16 cellular contexts compared by ENCODE assay signal in genomic region chr3:171828852-171829770, GRCh38. TPM values are rescaled to one million over a fixed set of nuclear protein-coding genes. Genes with fewer than 3 reads are reported as not detected.
DNase-seq lines count a peak whose midpoint lies in the region; ATAC-seq and TF ChIP-seq lines count a peak whose summit lies in the region.
"Had no signal": no experiment of that assay in that cellular context is flagged by ENCODE, and none has a peak within 500 bp of the region (broad histone marks: within the 10 kb centered on the region; RNA-seq: fewer than 3 reads in every experiment).

No MANE protein-coding gene starts in this region.

- no peaks in the 10 kb centered on the region for H3K9me3 Mint-ChIP-seq in CD14-positive monocyte
- H3K9me3 Mint-ChIP-seq: activated naive CD8-positive, alpha-beta T cell treated with anti-CD3 and anti-CD28 coated beads, Interleukin-2, amount 50 U/mL, for 24 hours; neural progenitor cell had no signal

- H4K12ac ChIP-seq in trophoblast cell (ENCODE audit: low read depth, low read length) = no peak overlapping the region

- no peak overlapping the region for H3K4me3 ChIP-seq in fibroblast of villous mesenchyme (ENCODE audit: low read depth, low read length)
- no peak overlapping the region for H3K4me3 ChIP-seq in trophoblast cell (ENCODE audit: low read depth, low read length)
- H3K4me3 ChIP-seq: MG63, neural progenitor cell had no signal

- no peaks in the 10 kb centered on the region for H3K79me2 ChIP-seq in trophoblast cell (ENCODE audit: control insufficient read depth, insufficient read depth, low read length, poor library complexity)

- H3K4me2 ChIP-seq in trophoblast cell (ENCODE audit: low read length) = no peak overlapping the region
- H3K4me2 ChIP-seq: neural progenitor cell had no signal

- H2BK12ac ChIP-seq in trophoblast cell (ENCODE audit: low read length) = no peak overlapping the region

- peak overlapping the region; percentile 70 to 89 for H3K4me3 Mint-ChIP-seq in CD14-positive monocyte
- H3K4me3 Mint-ChIP-seq: activated CD8-positive, alpha-beta memory T cell treated with anti-CD3 and anti-CD28 coated beads, Interleukin-2, amount 10 ng/mL, durations not matched to agents 7 days and 5 days; neural progenitor cell had no signal

- no peaks in the 10 kb centered on the region for H3K36me3 ChIP-seq in trophoblast cell (ENCODE audit: control insufficient read depth in 1 of 2, insufficient read depth in 2 of 2, low read length in 2 of 2)
- H3K36me3 ChIP-seq: MG63, neural progenitor cell had no signal

- H3K27me3 Mint-ChIP-seq in CD14-positive monocyte (ENCODE audit: low read depth in 3 of 3) = peaks cover 0 to 2% (median 0%) of the 10 kb centered on the region in 3 donors

- intact Hi-C loops in CD14-positive monocyte (cut with micrococcal nuclease) = no loop called here

- H2BK5ac ChIP-seq in trophoblast cell (ENCODE audit: low read depth, low read length, poor library complexity) = no peak overlapping the region

- no peak overlapping the region for H4K8ac ChIP-seq in trophoblast cell (ENCODE audit: low read depth, low read length)

- H3K9me3 ChIP-seq in trophoblast cell (ENCODE audit: insufficient read depth, low read depth, low read length) = no peaks in the 10 kb centered on the region
- H3K9me3 ChIP-seq: MG63 had no signal

- H2AFZ ChIP-seq in trophoblast cell (ENCODE audit: insufficient read depth, low read length, poor library complexity) = no peak overlapping the region

- no CpG with 5 or more reads among the region's 5 CpGs for WGBS in trophoblast cell (ENCODE audit: extremely low coverage, insufficient coverage, insufficient read length)

- DNase-seq in CD14-positive monocyte (ENCODE audit: low spot score) = no peak
- DNase-seq in fibroblast of villous mesenchyme (ENCODE audit: low read depth) = peak; percentile 55
- no peak for DNase-seq in trophoblast cell
- no peak for DNase-seq in activated CD4-positive, alpha-beta T cell treated with anti-CD3 and anti-CD28 coated beads for 1 hour
- DNase-seq in NCI-H446 treated with DMSO at 0.1 percent for 48 hours (lab: John Stamatoyannopoulos, UW) = no peak
- DNase-seq in Kasumi-1 (lab: John Stamatoyannopoulos, UW) = no peak
- DNase-seq in iPS-NIHi11 (ENCODE audit: low spot score) = no peak
- DNase-seq: activated CD8-positive, alpha-beta memory T cell treated with anti-CD3 and anti-CD28 coated beads, Interleukin-2, amount 10 ng/mL, durations not matched to agents 7 days and 5 days; activated naive CD8-positive, alpha-beta T cell treated with anti-CD3 and anti-CD28 coated beads, Interleukin-2, amount 50 U/mL, for 24 hours; effector CD8-positive, alpha-beta T cell had no signal

- no peak overlapping the region for H3K27ac ChIP-seq in trophoblast cell (ENCODE audit: low read depth, low read length)
- H3K27ac ChIP-seq: neural progenitor cell had no signal

- ATAC-seq in SK-N-SH treated with all-trans-retinoic acid at 6 μM for 48 hours = peak; percentile 6; the same call in 1 of the 3 replicates
- ATAC-seq: activated CD8-positive, alpha-beta memory T cell treated with anti-CD3 and anti-CD28 coated beads, Interleukin-2, amount 10 ng/mL, durations not matched to agents 7 days and 5 days; activated naive CD8-positive, alpha-beta T cell treated with anti-CD3 and anti-CD28 coated beads, Interleukin-2, amount 50 U/mL, for 24 hours had no signal

- peak overlapping the region; percentile 35 for H3K9ac ChIP-seq in trophoblast cell (ENCODE audit: low read length)
- H3K9ac ChIP-seq: neural progenitor cell had no signal

- no peak overlapping the region for H3K23ac ChIP-seq in trophoblast cell (ENCODE audit: low read length)

- H3K27ac Mint-ChIP-seq in CD14-positive monocyte = peak overlapping the region; percentile 94 to 99 (median 99)
- H3K27ac Mint-ChIP-seq: activated CD8-positive, alpha-beta memory T cell treated with anti-CD3 and anti-CD28 coated beads, Interleukin-2, amount 10 ng/mL, durations not matched to agents 7 days and 5 days; activated naive CD8-positive, alpha-beta T cell treated with anti-CD3 and anti-CD28 coated beads, Interleukin-2, amount 50 U/mL, for 24 hours; neural progenitor cell had no signal

- TF ChIP-seq CTCF in CD14-positive monocyte (IDR thresholded peaks at IDR 0.05) (no peak), fibroblast of villous mesenchyme (IDR thresholded peaks at IDR 0.05; ENCODE audit: insufficient read depth, low read depth, low read length) (no peak)

- H3K14ac ChIP-seq in trophoblast cell (ENCODE audit: low read length) = no peak overlapping the region

- no peaks in the 10 kb centered on the region for H3K79me1 ChIP-seq in trophoblast cell (ENCODE audit: low read length)

- H3K27me3 ChIP-seq in trophoblast cell (ENCODE audit: insufficient read depth, low read length) = no peaks in the 10 kb centered on the region
- H3K27me3 ChIP-seq: MG63, neural progenitor cell had no signal

- no peaks in the 10 kb centered on the region for H3K4me1 ChIP-seq in trophoblast cell (ENCODE audit: control insufficient read depth in 1 of 2, insufficient read depth in 2 of 2, low read length in 2 of 2)
- H3K4me1 ChIP-seq: neural progenitor cell had no signal

- H3K4ac ChIP-seq in trophoblast cell (ENCODE audit: low read depth, low read length) = no peak overlapping the region

- H2BK120ac ChIP-seq in trophoblast cell (ENCODE audit: insufficient read depth, low read length, poor library complexity) = no peak overlapping the region

- no peak overlapping the region for H4K91ac ChIP-seq in trophoblast cell (ENCODE audit: low read depth, low read length)

- H3K4me1 Mint-ChIP-seq in CD14-positive monocyte = peaks cover 53% of the 10 kb centered on the region

- H2AK5ac ChIP-seq in trophoblast cell (ENCODE audit: low read length) = no peak overlapping the region

- no peaks in the 10 kb centered on the region for H3K36me3 Mint-ChIP-seq in CD14-positive monocyte
- H3K36me3 Mint-ChIP-seq: activated CD8-positive, alpha-beta memory T cell treated with anti-CD3 and anti-CD28 coated beads, Interleukin-2, amount 10 ng/mL, durations not matched to agents 7 days and 5 days; neural progenitor cell had no signal

- no peak overlapping the region for H3K18ac ChIP-seq in trophoblast cell (ENCODE audit: low read length)

TF ChIP-seq in SK-N-SH treated with all-trans-retinoic acid at 6 μM for 48 hours, 23 proteins besides CTCF, POLR2A, EP300 and RAD21:
- TF ChIP-seq BACH2 (CRISPR knock-in tag; IDR thresholded peaks at IDR 0.05; ENCODE audit: borderline replicate concordance) (no peak), ISL1 (CRISPR knock-in tag; IDR thresholded peaks at IDR 0.05) (peak; percentile 72)
- TF ChIP-seq, protein P1, sequence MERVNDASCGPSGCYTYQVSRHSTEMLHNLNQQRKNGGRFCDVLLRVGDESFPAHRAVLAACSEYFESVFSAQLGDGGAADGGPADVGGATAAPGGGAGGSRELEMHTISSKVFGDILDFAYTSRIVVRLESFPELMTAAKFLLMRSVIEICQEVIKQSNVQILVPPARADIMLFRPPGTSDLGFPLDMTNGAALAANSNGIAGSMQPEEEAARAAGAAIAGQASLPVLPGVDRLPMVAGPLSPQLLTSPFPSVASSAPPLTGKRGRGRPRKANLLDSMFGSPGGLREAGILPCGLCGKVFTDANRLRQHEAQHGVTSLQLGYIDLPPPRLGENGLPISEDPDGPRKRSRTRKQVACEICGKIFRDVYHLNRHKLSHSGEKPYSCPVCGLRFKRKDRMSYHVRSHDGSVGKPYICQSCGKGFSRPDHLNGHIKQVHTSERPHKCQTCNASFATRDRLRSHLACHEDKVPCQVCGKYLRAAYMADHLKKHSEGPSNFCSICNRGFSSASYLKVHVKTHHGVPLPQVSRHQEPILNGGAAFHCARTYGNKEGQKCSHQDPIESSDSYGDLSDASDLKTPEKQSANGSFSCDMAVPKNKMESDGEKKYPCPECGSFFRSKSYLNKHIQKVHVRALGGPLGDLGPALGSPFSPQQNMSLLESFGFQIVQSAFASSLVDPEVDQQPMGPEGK (CRISPR knock-in tag; IDR thresholded peaks at IDR 0.05; ENCODE audit: borderline replicate concordance) = no peak
TF ChIP-seq in SK-N-SH treated with all-trans-retinoic acid at 6 μM for 48 hours: peak in this region for 1.

RNA-seq across cellular contexts. Expression of gene TMEM212, which starts 14.0 kb away (rescaled TPM):
- polyA plus RNA-seq in CD14-positive monocyte = not detected
- total RNA-seq in fibroblast of villous mesenchyme = not detected in 2 replicates
- not detected in 2 replicates for polyA plus RNA-seq in trophoblast cell (2013)
- total RNA-seq: activated CD8-positive, alpha-beta memory T cell treated with anti-CD3 and anti-CD28 coated beads, Interleukin-2, amount 10 ng/mL, durations not matched to agents 7 days and 5 days; left colon; NCI-H460 had no signal
- polyA plus RNA-seq: BJ had no signal

RNA-seq across cellular contexts. Expression of gene PLD1, which starts 18.8 kb away (rescaled TPM):
- polyA plus RNA-seq in CD14-positive monocyte = 1 to 10 TPM; 5.1 to 5.8 TPM
- 18.0 and 19.4 TPM in 2 replicates for total RNA-seq in fibroblast of villous mesenchyme
- polyA plus RNA-seq in trophoblast cell (2013) = 1.1 and 1.4 TPM in 2 replicates
